ENCODE assay signal across 8 cellular contexts in the genomic region with DNA sequence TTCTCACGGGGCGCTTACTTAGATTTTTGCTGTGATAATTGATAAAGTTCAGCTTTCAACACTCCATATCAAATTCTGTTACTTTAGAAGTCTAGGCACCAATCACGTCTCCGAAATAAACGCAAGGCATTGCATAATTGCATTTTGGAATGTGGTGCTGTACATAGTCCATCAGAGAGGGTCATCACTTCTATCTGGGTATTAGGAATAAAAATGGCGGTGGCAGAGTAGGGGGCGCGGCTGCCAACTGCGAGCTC. TPM values are rescaled to one million over a fixed set of nuclear protein-coding genes. Genes with fewer than 3 reads are reported as not detected.
DNase-seq lines count a peak whose midpoint lies in the region; ATAC-seq and TF ChIP-seq lines count a peak whose summit lies in the region.

No MANE protein-coding gene starts in this region.

- TF ChIP-seq CTCF in PC-3 (conservative IDR thresholded peaks at IDR 0.05; ENCODE audit: low read depth, low read length) (no peak), endodermal cell (conservative IDR thresholded peaks at IDR 0.05) (no peak), osteoblast (IDR thresholded peaks at IDR 0.05; ENCODE audit: extremely low read depth, low read depth, low read length) (no peak)

- peaks cover 24 to 64% (median 49%) of the 10 kb centered on the region in 4 donors for H3K4me1 Mint-ChIP-seq in CD4-positive, alpha-beta memory T cell
- peaks cover 24% of the 10 kb centered on the region for H3K4me1 Mint-ChIP-seq in endodermal cell

- H3K27me3 ChIP-seq in CD4-positive, alpha-beta memory T cell (ENCODE audit: insufficient read depth, low read length), result no peaks in the 10 kb centered on the region
- H3K27me3 ChIP-seq in PC-3 (ENCODE audit: low read length), result no peaks in the 10 kb centered on the region
- H3K27me3 ChIP-seq in endodermal cell (ENCODE audit: control insufficient read depth, insufficient read depth, low read length, poor library complexity, severe bottlenecking), result no peaks in the 10 kb centered on the region
- no peaks in the 10 kb centered on the region for H3K27me3 ChIP-seq in osteoblast (ENCODE audit: insufficient read depth, low read length)

- no TSS peak for BruUV-seq in PC-3 (replicated peaks; lab: Mats Ljungman, UMichigan)

- no peak for DNase-seq in CD4-positive, alpha-beta memory T cell
- no peak for DNase-seq in PC-3
- DNase-seq in endodermal cell, result no peak
- no peak for DNase-seq in osteoblast (ENCODE audit: insufficient read length, low spot score, missing footprints)
- no peak for DNase-seq in superior temporal gyrus (ENCODE audit: extremely low spot score)
- no peak for DNase-seq in GM19240 (ENCODE audit: insufficient read length, low spot score)
- DNase-seq in NCI-H1105 treated with DMSO at 0.1 percent for 48 hours (lab: John Stamatoyannopoulos, UW), result no peak
- DNase-seq in NCI-H345 treated with DMSO at 0.1 percent for 48 hours (lab: John Stamatoyannopoulos, UW; ENCODE audit: unreplicated experiment), result no peak

- no peaks in the 10 kb centered on the region for H3K27me3 Mint-ChIP-seq in CD4-positive, alpha-beta memory T cell
- no peaks in the 10 kb centered on the region for H3K27me3 Mint-ChIP-seq in endodermal cell (ENCODE audit: insufficient read depth)

- H4K20me1 ChIP-seq in PC-3 (ENCODE audit: low read length) (peaks cover 26% of the 10 kb centered on the region), osteoblast (ENCODE audit: insufficient read depth, low read length) (peaks cover 47% of the 10 kb centered on the region)

- no peaks in the 10 kb centered on the region for H3K36me3 ChIP-seq in CD4-positive, alpha-beta memory T cell (ENCODE audit: insufficient read depth, low read length)
- peaks cover 11% of the 10 kb centered on the region; the same call in 1 of the 2 replicates for H3K36me3 ChIP-seq in PC-3 (ENCODE audit: low read depth, low read length)
- H3K36me3 ChIP-seq in endodermal cell (ENCODE audit: control insufficient read depth, insufficient read depth, low read length), result peaks cover 29% of the 10 kb centered on the region
- H3K36me3 ChIP-seq in osteoblast (ENCODE audit: insufficient read depth, low read length), result peaks cover 16% of the 10 kb centered on the region

- peaks cover 46% of the 10 kb centered on the region for H3K4me1 ChIP-seq in CD4-positive, alpha-beta memory T cell (ENCODE audit: insufficient read depth, low read length)
- peaks cover 46% of the 10 kb centered on the region for H3K4me1 ChIP-seq in PC-3 (ENCODE audit: insufficient read depth, low read length)
- peaks cover 5% of the 10 kb centered on the region for H3K4me1 ChIP-seq in endodermal cell (ENCODE audit: control insufficient read depth, insufficient read depth, low read length)
- peaks cover 53% of the 10 kb centered on the region for H3K4me1 ChIP-seq in osteoblast (ENCODE audit: insufficient read depth, low read length)

- H3K9me3 Mint-ChIP-seq in CD4-positive, alpha-beta memory T cell, result peaks cover 0 to 3% (median 0%) of the 10 kb centered on the region in 8 donors
- H3K9me3 Mint-ChIP-seq in endodermal cell, result no peaks in the 10 kb centered on the region

- no peaks in the 10 kb centered on the region for H3F3A ChIP-seq in PC-3 (ENCODE audit: low read length, unreplicated experiment)

- no peaks in the 10 kb centered on the region for H3K9me2 ChIP-seq in PC-3 (replicated peaks; ENCODE audit: low read length)

- peak overlapping the region; percentile 83 for H3K4me2 ChIP-seq in PC-3 (ENCODE audit: low read length)
- peak overlapping the region; percentile 66 for H3K4me2 ChIP-seq in osteoblast (ENCODE audit: insufficient read depth, low read length)

- peaks cover 7 to 20% of the 10 kb centered on the region in 2 donors for H3K36me3 Mint-ChIP-seq in CD4-positive, alpha-beta memory T cell
- peaks cover 16% of the 10 kb centered on the region for H3K36me3 Mint-ChIP-seq in endodermal cell (ENCODE audit: low read depth)

- 31 to 32% methylated on average over 7 to 9 of the region's 9 CpGs for WGBS in endodermal cell (ENCODE audit: insufficient coverage in 1 of 2, insufficient read length in 1 of 2), 2 experiments

- intact Hi-C loops in CD4-positive, alpha-beta memory T cell (cut with micrococcal nuclease), result loop anchor here (1.0 to 5.0 kb wide), 4 partner anchors 79 to 1035 kb away; partner anchors contain the start of genes DCAF1, GNL3, PBRM1 and SPCS1
- intact Hi-C loops in PC-3 (cut with micrococcal nuclease), result loop anchor here (10.0 kb wide), 1 partner anchor 149 kb away; the partner anchor contains the start of genes GNL3 and PBRM1

- H3K27ac Mint-ChIP-seq in CD4-positive, alpha-beta memory T cell, result peak overlapping the region; percentile 58 to 100 (median 99)
- H3K27ac Mint-ChIP-seq in endodermal cell, result no peak overlapping the region

- H3K27ac ChIP-seq in CD4-positive, alpha-beta memory T cell (ENCODE audit: low read depth, low read length), result no peak overlapping the region
- H3K27ac ChIP-seq in PC-3 (ENCODE audit: low read length) (no peak overlapping the region), endodermal cell (ENCODE audit: low read depth, low read length) (no peak overlapping the region), osteoblast (ENCODE audit: low read depth, low read length) (no peak overlapping the region)

- no peaks in the 10 kb centered on the region for H3K9me3 ChIP-seq in CD4-positive, alpha-beta memory T cell (ENCODE audit: control insufficient read depth in 1 of 2, low read length in 2 of 2)
- no peaks in the 10 kb centered on the region for H3K9me3 ChIP-seq in PC-3 (ENCODE audit: low read length)
- H3K9me3 ChIP-seq in endodermal cell (ENCODE audit: control insufficient read depth, low read length), result no peaks in the 10 kb centered on the region
- no peaks in the 10 kb centered on the region for H3K9me3 ChIP-seq in osteoblast (ENCODE audit: low read depth, low read length)

- no peak for ATAC-seq in PC-3

- CTCF ChIA-PET in CD4-positive, alpha-beta memory T cell (lab: Charles Lee; ENCODE audit: partially characterized antibody), result interaction anchor here (0.9 to 1.3 kb wide), 2 partner anchors 9 to 88 kb away, joined by 3 to 4 read pairs; no protein-coding TSS in a partner anchor
- CTCF ChIA-PET in PC-3 (lab: Charles Lee), result no interaction called here

- peak overlapping the region; percentile 98 to 100 (median 100) for H3K4me3 Mint-ChIP-seq in CD4-positive, alpha-beta memory T cell
- H3K4me3 Mint-ChIP-seq in endodermal cell, result peak overlapping the region; percentile 99

- H3K4me3 ChIP-seq in CD4-positive, alpha-beta memory T cell (ENCODE audit: low read length in 2 of 2), result peak overlapping the region; percentile 24 to 45
- H3K4me3 ChIP-seq in PC-3 (ENCODE audit: low read length) (peak overlapping the region; percentile 56), endodermal cell (ENCODE audit: low read length) (no peak overlapping the region), osteoblast (ENCODE audit: insufficient read depth, low read length) (peak overlapping the region; percentile 95)

- H2AFZ ChIP-seq in PC-3 (ENCODE audit: low read length) (peak overlapping the region; percentile 78), osteoblast (ENCODE audit: low read length) (no peak overlapping the region)

- H3K9ac ChIP-seq in PC-3 (ENCODE audit: low read length), result no peak overlapping the region
- H3K9ac ChIP-seq in endodermal cell (ENCODE audit: extremely low read depth, low read length, poor library complexity, severe bottlenecking), result no peak overlapping the region

- H3K79me2 ChIP-seq in PC-3 (ENCODE audit: low read length), result peaks cover 73% of the 10 kb centered on the region
- H3K79me2 ChIP-seq in osteoblast (ENCODE audit: insufficient read depth, low read length), result peaks cover 67% of the 10 kb centered on the region

- POLR2A ChIA-PET in CD4-positive, alpha-beta memory T cell (lab: Charles Lee; ENCODE audit: partially characterized antibody), result interaction anchor here (0.6 to 1.9 kb wide), 12 partner anchors 9 to 541 kb away, joined by 3 to 9 read pairs (median 4); partner anchors contain the start of genes GLYCTK, NEK4, NISCH and RPL29
- POLR2A ChIA-PET in PC-3 (lab: Charles Lee; ENCODE audit: unreplicated experiment), result interaction anchor here (0.5 to 0.9 kb wide), 6 partner anchors 32 to 361 kb away, joined by 3 to 5 read pairs (median 4); partner anchors contain the start of gene STIMATE

RNA-seq across cellular contexts. Expression of gene UQCC5, which starts 0.4 kb away (rescaled TPM):
- total RNA-seq in CD4-positive, alpha-beta memory T cell, result 10 to 100 TPM; 12.1 to 13.2 TPM
- 10 to 100 TPM; 26.5 to 27.1 TPM for polyA plus RNA-seq in CD4-positive, alpha-beta memory T cell
- total RNA-seq in PC-3 (2014; rRNA removed) (14.5 and 26.1 TPM in 2 replicates), endodermal cell (10 to 100 TPM; 28.1 to 34.1 TPM), osteoblast (6.5 and 8.3 TPM in 2 replicates)
- polyA plus RNA-seq in endodermal cell (2013, experiment 1 of 2), result 36.0 TPM
- polyA plus RNA-seq in endodermal cell (2013, experiment 2 of 2), result 36.8 TPM

RNA-seq across cellular contexts. Expression of gene NT5DC2, which starts 2.4 kb away (rescaled TPM):
- 1 to 10 TPM; 5.5 to 5.8 TPM for total RNA-seq in CD4-positive, alpha-beta memory T cell
- polyA plus RNA-seq in CD4-positive, alpha-beta memory T cell, result 1 to 10 TPM in 1 of 2 donors, not detected in 1; 1.3 TPM
- total RNA-seq in PC-3 (2014; rRNA removed) (229 and 263 TPM in 2 replicates), endodermal cell (100 to 1,000 TPM; 288 to 341 TPM), osteoblast (45.4 and 52.5 TPM in 2 replicates)
- 361 TPM for polyA plus RNA-seq in endodermal cell (2013, experiment 1 of 2)
- 348 TPM for polyA plus RNA-seq in endodermal cell (2013, experiment 2 of 2)

RNA-seq across cellular contexts. Expression of gene STAB1, which starts 40.9 kb away (rescaled TPM):
- 10 to 100 TPM; 11.3 to 13.9 TPM for total RNA-seq in CD4-positive, alpha-beta memory T cell
- polyA plus RNA-seq in CD4-positive, alpha-beta memory T cell, result not detected
- total RNA-seq in PC-3 (2014; rRNA removed) (0.33 TPM in 1 of 2 replicates, not detected in the other), endodermal cell (under 1 TPM; 0.24 to 0.55 TPM), osteoblast (0.59 and 1.1 TPM in 2 replicates)
- 0.21 TPM for polyA plus RNA-seq in endodermal cell (2013, experiment 1 of 2)
- 0.04 TPM for polyA plus RNA-seq in endodermal cell (2013, experiment 2 of 2)
